In genomic region chr18:77248873-77249582, GRCh38 we compare ENCODE assay signal across 9 cellular contexts. TPM values are rescaled to one million over a fixed set of nuclear protein-coding genes. Genes with fewer than 3 reads are reported as not detected.
DNase-seq lines count a peak whose midpoint lies in the region; ATAC-seq and TF ChIP-seq lines count a peak whose summit lies in the region.
"Had no signal": no experiment of that assay in that cellular context is flagged by ENCODE, and none has a peak within 500 bp of the region (broad histone marks: within the 10 kb centered on the region; RNA-seq: fewer than 3 reads in every experiment).

No MANE protein-coding gene starts in this region.

- no peak overlapping the region for H3K27ac Mint-ChIP-seq in chondrocyte (ENCODE audit: unreplicated experiment)

- 6 to 13% (median 9%) methylated on average over 18 to 22 of the region's 22 CpGs for WGBS in heart left ventricle, 4 donors
- WGBS in urinary bladder, result 4% methylated on average over 22 of the region's 22 CpGs
- 4 to 6% methylated on average over 22 of the region's 22 CpGs for WGBS in aorta, 2 donors

- TF ChIP-seq CTCF in heart left ventricle (IDR thresholded peaks at IDR 0.05), result no peak
- no peak for TF ChIP-seq CTCF in chondrocyte (IDR thresholded peaks at IDR 0.05)

- peaks cover 64% of the 10 kb centered on the region for H3K27me3 Mint-ChIP-seq in chondrocyte (ENCODE audit: low read depth)

- DNase-seq in heart left ventricle, result no peak
- DNase-seq in left cardiac atrium, result no peak
- no peak for DNase-seq in chondrocyte (ENCODE audit: low spot score)
- no peak for DNase-seq in aorta
- no peak for DNase-seq in kidney tubule cell (ENCODE audit: low spot score)
- DNase-seq: foreskin melanocyte had no signal

- intact Hi-C loops in heart left ventricle (cut with DNase I), result no loop called here
- intact Hi-C loops in left cardiac atrium (cut with DNase I), result no loop called here
- intact Hi-C loops in aorta (cut with DNase I), result no loop called here

- TF ChIP-seq POLR2A in heart left ventricle (IDR thresholded peaks at IDR 0.05), result no peak

- no peak for ATAC-seq in heart left ventricle
- ATAC-seq in left cardiac atrium, result no peak
- ATAC-seq in aorta (ENCODE audit: low FRiP score), result no peak
- no peak for ATAC-seq in HG03565 (IDR thresholded peaks at IDR 0.05; ENCODE audit: unreplicated experiment)

- H3K36me3 Mint-ChIP-seq in chondrocyte (ENCODE audit: low read depth), result peaks cover 1% of the 10 kb centered on the region

- H3K4me3 ChIP-seq in heart left ventricle (peak overlapping the region; percentile 14 to 56 (median 42)), muscle layer of colon (ENCODE audit: low read depth in 1 of 2, low read length in 2 of 2) (peak overlapping the region; percentile 17 to 27), urinary bladder (ENCODE audit: low read depth, low read length) (peak overlapping the region; percentile 9), aorta (ENCODE audit: low read length in 2 of 2) (peak overlapping the region in 1 of 2 donors; percentile 9)

- H3K4me1 Mint-ChIP-seq in chondrocyte (ENCODE audit: low read depth), result peaks cover 13% of the 10 kb centered on the region

- H3K9me3 Mint-ChIP-seq in chondrocyte (ENCODE audit: low read depth), result peaks cover 17% of the 10 kb centered on the region

- H3K9me3 ChIP-seq in heart left ventricle (peaks cover 0 to 17% (median 0%) of the 10 kb centered on the region in 12 donors), muscle layer of colon (ENCODE audit: low read length) (no peaks in the 10 kb centered on the region), aorta (ENCODE audit: control insufficient read depth, low read length) (peaks cover 8% of the 10 kb centered on the region)

- H3K4me1 ChIP-seq in heart left ventricle, result peaks cover 0 to 26% (median 5%) of the 10 kb centered on the region in 12 donors
- H3K4me1 ChIP-seq in muscle layer of colon (ENCODE audit: insufficient read depth, low read length), result no peaks in the 10 kb centered on the region
- no peaks in the 10 kb centered on the region for H3K4me1 ChIP-seq in urinary bladder (ENCODE audit: insufficient read depth)
- H3K4me1 ChIP-seq in aorta (ENCODE audit: control insufficient read depth in 1 of 2, insufficient read depth in 2 of 2, low read length in 2 of 2), result no peaks in the 10 kb centered on the region

- H3K4me3 Mint-ChIP-seq in chondrocyte (ENCODE audit: unreplicated experiment), result peak overlapping the region; percentile 66

- H3K27me3 ChIP-seq in heart left ventricle (peaks cover 23 to 83% (median 52%) of the 10 kb centered on the region in 9 donors), muscle layer of colon (ENCODE audit: control insufficient read depth in 1 of 2, insufficient read depth in 2 of 2, low read length in 2 of 2) (peaks cover 16 to 31% of the 10 kb centered on the region in 2 donors), aorta (ENCODE audit: control insufficient read depth in 1 of 2, insufficient read depth in 2 of 2, low read length in 1 of 2) (peaks cover 0 to 3% of the 10 kb centered on the region in 2 donors)

- no peak overlapping the region for H3K9ac ChIP-seq in muscle layer of colon (ENCODE audit: low read length)

- H3K36me3 ChIP-seq in heart left ventricle (no peaks in the 10 kb centered on the region), muscle layer of colon (ENCODE audit: insufficient read depth, low read length) (no peaks in the 10 kb centered on the region), urinary bladder (ENCODE audit: insufficient read depth) (no peaks in the 10 kb centered on the region), aorta (ENCODE audit: control insufficient read depth in 1 of 2, insufficient read depth in 2 of 2, low read length in 1 of 2) (no peaks in the 10 kb centered on the region)

- H3K27ac ChIP-seq in heart left ventricle (no peak overlapping the region), muscle layer of colon (ENCODE audit: low read depth, low read length) (no peak overlapping the region), urinary bladder (ENCODE audit: low read depth) (no peak overlapping the region), aorta (ENCODE audit: low read depth in 1 of 2, low read length in 2 of 2) (no peak overlapping the region)

RNA-seq across cellular contexts. Expression of gene GALR1, which starts 0.6 kb away (rescaled TPM):
- under 1 TPM in 3 of 9 donors, not detected in 6; 0.04 to 0.08 (median 0.05) TPM for total RNA-seq in heart left ventricle
- polyA plus RNA-seq in heart left ventricle, result under 1 TPM; under 0.01 to 0.01 TPM
- under 1 TPM; 0.03 to 0.06 TPM for total RNA-seq in left cardiac atrium
- total RNA-seq in chondrocyte, result not detected in 3 replicates
- total RNA-seq in urinary bladder, result 1.1 TPM
- polyA plus RNA-seq in urinary bladder, result 0.25 TPM
- total RNA-seq in aorta, result under 1 TPM in 1 of 2 donors, not detected in 1; 0.24 TPM
- under 1 TPM in 1 of 2 donors, not detected in 1; under 0.01 TPM for polyA plus RNA-seq in aorta
